Comparison of ENCODE assay signal across 23 cellular contexts in the genomic region with DNA sequence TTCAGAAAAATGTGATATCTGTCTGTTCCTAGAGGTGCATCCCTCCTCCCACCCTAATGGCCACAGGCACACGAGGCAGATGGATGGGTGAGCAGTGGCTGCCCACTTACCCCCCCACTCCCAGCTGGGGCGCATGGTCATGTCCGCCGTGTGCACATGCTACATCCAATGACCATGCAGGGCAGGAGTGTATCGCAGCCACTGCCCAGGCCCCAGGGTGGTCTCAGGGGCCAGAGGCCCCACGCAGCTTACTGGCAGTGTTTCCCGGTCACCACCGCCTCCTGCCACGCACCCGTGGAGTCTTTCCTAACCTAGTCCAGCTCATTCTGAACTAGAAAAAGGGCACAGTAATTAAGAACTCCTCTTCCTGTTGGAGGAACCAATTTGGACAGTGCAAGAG. TPM values are rescaled to one million over a fixed set of nuclear protein-coding genes. Genes with fewer than 3 reads are reported as not detected.
DNase-seq lines count a peak whose midpoint lies in the region; ATAC-seq and TF ChIP-seq lines count a peak whose summit lies in the region.
"Had no signal": no experiment of that assay in that cellular context is flagged by ENCODE, and none has a peak within 500 bp of the region (broad histone marks: within the 10 kb centered on the region; RNA-seq: fewer than 3 reads in every experiment).

No MANE protein-coding gene starts in this region.

- no peak for ATAC-seq in activated T-cell treated with anti-CD3 and anti-CD28 coated beads, Interleukin-2, amount 50 U/mL, for 72 hours (replicated peaks in 1 of 2)
- no peak for ATAC-seq in activated T-helper 17 cell treated with anti-CD3 and anti-CD28 coated beads, Interleukin-2, amount 50 U/mL, for 72 hours (replicated peaks)
- ATAC-seq in HG03378 (IDR thresholded peaks at IDR 0.05; ENCODE audit: unreplicated experiment) = no peak
- no peak for ATAC-seq in HG02970 (IDR thresholded peaks at IDR 0.05; ENCODE audit: low FRiP score, unreplicated experiment)
- ATAC-seq: A549 had no signal

- no peaks in the 10 kb centered on the region for H4K20me1 ChIP-seq in neural progenitor cell (ENCODE audit: low read depth)
- H4K20me1 ChIP-seq: BLaER1 treated with 17β-estradiol and CSF1 and Interleukin-3, amounts not matched to agents 10 nM and 100 nM had no signal

- no peaks in the 10 kb centered on the region for H3K4me1 Mint-ChIP-seq in activated T-cell treated with anti-CD3 and anti-CD28 coated beads, Interleukin-2, amount 50 U/mL, for 72 hours (ENCODE audit: low read depth)
- H3K4me1 Mint-ChIP-seq in CD8-positive, alpha-beta memory T cell = peaks cover 9 to 23% (median 9%) of the 10 kb centered on the region in 3 donors
- peaks cover 9% of the 10 kb centered on the region for H3K4me1 Mint-ChIP-seq in activated T-helper 17 cell treated with anti-CD3 and anti-CD28 coated beads, Interleukin-2, amount 50 U/mL, for 72 hours
- H3K4me1 Mint-ChIP-seq in neural progenitor cell = no peaks in the 10 kb centered on the region

- no peaks in the 10 kb centered on the region for H3K27me3 ChIP-seq in CD8-positive, alpha-beta memory T cell (ENCODE audit: insufficient read depth, low read length, poor library complexity, severe bottlenecking)
- no peaks in the 10 kb centered on the region for H3K27me3 ChIP-seq in neural progenitor cell
- H3K27me3 ChIP-seq: BLaER1 treated with 17β-estradiol and CSF1 and Interleukin-3, amounts not matched to agents 10 nM and 100 nM had no signal

- H3K27ac ChIP-seq in CD8-positive, alpha-beta memory T cell (ENCODE audit: low read depth, low read length) = no peak overlapping the region
- H3K27ac ChIP-seq in neural progenitor cell = no peak overlapping the region
- H3K27ac ChIP-seq: A549; BLaER1 treated with 17β-estradiol and CSF1 and Interleukin-3, amounts not matched to agents 10 nM and 100 nM; SK-N-MC had no signal

- peak overlapping the region; percentile 67 for H3K27ac Mint-ChIP-seq in activated T-cell treated with anti-CD3 and anti-CD28 coated beads, Interleukin-2, amount 50 U/mL, for 72 hours
- H3K27ac Mint-ChIP-seq in CD8-positive, alpha-beta memory T cell = peak overlapping the region in 1 of 8 donors; percentile 64
- H3K27ac Mint-ChIP-seq in activated T-helper 17 cell treated with anti-CD3 and anti-CD28 coated beads, Interleukin-2, amount 50 U/mL, for 72 hours = peak overlapping the region; percentile 40
- no peak overlapping the region for H3K27ac Mint-ChIP-seq in neural progenitor cell
- H3K27ac Mint-ChIP-seq: IgD-negative memory B cell had no signal

- H3K79me2 ChIP-seq in neural progenitor cell (ENCODE audit: low read depth) = no peaks in the 10 kb centered on the region

- no peak overlapping the region for H3K4me3 ChIP-seq in CD8-positive, alpha-beta memory T cell (ENCODE audit: low read length)
- no peak overlapping the region for H3K4me3 ChIP-seq in neural progenitor cell
- H3K4me3 ChIP-seq: A549; BLaER1 treated with 17β-estradiol and CSF1 and Interleukin-3, amounts not matched to agents 10 nM and 100 nM; SK-N-MC had no signal

- DNase-seq in activated T-cell treated with anti-CD3 and anti-CD28 coated beads, Interleukin-2, amount 50 U/mL, for 72 hours = no peak
- no peak for DNase-seq in activated T-cell treated with anti-CD3 and anti-CD28 coated beads for 4 hours
- DNase-seq in CD8-positive, alpha-beta memory T cell = no peak
- DNase-seq in neural progenitor cell (ENCODE audit: low spot score) = no peak
- no peak for DNase-seq in NCI-H510A (lab: John Stamatoyannopoulos, UW)
- DNase-seq: DMS79; H9; Kasumi-1; NCI-H1092 treated with DMSO at 0.1 percent for 48 hours; NCI-H146; NCI-H2029 treated with DMSO at 0.1 percent for 48 hours; NCI-H2171; NCI-H526 treated with DMSO at 0.1 percent for 48 hours; NK-92 treated with Interleukin-12 subunit alpha and Interleukin-12 subunit beta, amount 100 ng/mL, for 24 hours; SHP77 had no signal

- no peaks in the 10 kb centered on the region for H3K36me3 ChIP-seq in CD8-positive, alpha-beta memory T cell (ENCODE audit: insufficient read depth, low read length)
- H3K36me3 ChIP-seq in neural progenitor cell = no peaks in the 10 kb centered on the region
- H3K36me3 ChIP-seq: BLaER1 treated with 17β-estradiol and CSF1 and Interleukin-3, amounts not matched to agents 10 nM and 100 nM had no signal

- H2AFZ ChIP-seq in neural progenitor cell (replicated peaks) = peak overlapping the region; percentile 6

- peaks cover 0 to 1% of the 10 kb centered on the region in 2 donors for H3K9me3 Mint-ChIP-seq in activated T-cell treated with anti-CD3 and anti-CD28 coated beads, Interleukin-2, amount 50 U/mL, for 72 hours
- H3K9me3 Mint-ChIP-seq in CD8-positive, alpha-beta memory T cell = no peaks in the 10 kb centered on the region
- H3K9me3 Mint-ChIP-seq in activated T-helper 17 cell treated with anti-CD3 and anti-CD28 coated beads, Interleukin-2, amount 50 U/mL, for 72 hours = no peaks in the 10 kb centered on the region
- no peaks in the 10 kb centered on the region for H3K9me3 Mint-ChIP-seq in neural progenitor cell

- no peak for TF ChIP-seq CTCF in neural progenitor cell (IDR thresholded peaks at IDR 0.05)

- no peak overlapping the region for H3K9ac ChIP-seq in neural progenitor cell
- H3K9ac ChIP-seq: BLaER1 treated with 17β-estradiol and CSF1 and Interleukin-3, amounts not matched to agents 10 nM and 100 nM had no signal

- H3K4me3 Mint-ChIP-seq in activated T-cell treated with anti-CD3 and anti-CD28 coated beads, Interleukin-2, amount 50 U/mL, for 72 hours = peak overlapping the region in 1 of 2 donors; percentile 83
- H3K4me3 Mint-ChIP-seq in CD8-positive, alpha-beta memory T cell = peak overlapping the region in 4 of 7 donors; percentile 53 to 78 (median 61)
- H3K4me3 Mint-ChIP-seq in activated T-helper 17 cell treated with anti-CD3 and anti-CD28 coated beads, Interleukin-2, amount 50 U/mL, for 72 hours = peak overlapping the region; percentile 64
- H3K4me3 Mint-ChIP-seq in neural progenitor cell = no peak overlapping the region
- H3K4me3 Mint-ChIP-seq: H9 had no signal

- CTCF ChIA-PET in CD8-positive, alpha-beta memory T cell (lab: Charles Lee) = no interaction called here

- H3K4me1 ChIP-seq in CD8-positive, alpha-beta memory T cell (ENCODE audit: insufficient read depth, low read length) = no peaks in the 10 kb centered on the region
- H3K4me1 ChIP-seq in neural progenitor cell = no peaks in the 10 kb centered on the region
- H3K4me1 ChIP-seq: A549; BLaER1 treated with 17β-estradiol and CSF1 and Interleukin-3, amounts not matched to agents 10 nM and 100 nM had no signal

- no peaks in the 10 kb centered on the region for H3K36me3 Mint-ChIP-seq in activated T-cell treated with anti-CD3 and anti-CD28 coated beads, Interleukin-2, amount 50 U/mL, for 72 hours (ENCODE audit: insufficient read depth in 2 of 2)
- H3K36me3 Mint-ChIP-seq in CD8-positive, alpha-beta memory T cell = no peaks in the 10 kb centered on the region
- H3K36me3 Mint-ChIP-seq in activated T-helper 17 cell treated with anti-CD3 and anti-CD28 coated beads, Interleukin-2, amount 50 U/mL, for 72 hours (ENCODE audit: low read depth) = no peaks in the 10 kb centered on the region
- no peaks in the 10 kb centered on the region for H3K36me3 Mint-ChIP-seq in neural progenitor cell
- H3K36me3 Mint-ChIP-seq: IgD-negative memory B cell had no signal

- no peaks in the 10 kb centered on the region for H3K27me3 Mint-ChIP-seq in activated T-cell treated with anti-CD3 and anti-CD28 coated beads, Interleukin-2, amount 50 U/mL, for 72 hours (ENCODE audit: low read depth)
- H3K27me3 Mint-ChIP-seq in CD8-positive, alpha-beta memory T cell = peaks cover 0 to 1% of the 10 kb centered on the region in 2 donors
- no peaks in the 10 kb centered on the region for H3K27me3 Mint-ChIP-seq in activated T-helper 17 cell treated with anti-CD3 and anti-CD28 coated beads, Interleukin-2, amount 50 U/mL, for 72 hours
- peaks cover 2% of the 10 kb centered on the region for H3K27me3 Mint-ChIP-seq in neural progenitor cell (ENCODE audit: insufficient read depth, low read depth)
- H3K27me3 Mint-ChIP-seq: IgD-negative memory B cell had no signal

- no peaks in the 10 kb centered on the region for H3K9me3 ChIP-seq in CD8-positive, alpha-beta memory T cell (ENCODE audit: low read length)
- H3K9me3 ChIP-seq in neural progenitor cell (ENCODE audit: low read depth) = no peaks in the 10 kb centered on the region
- H3K9me3 ChIP-seq: A549 had no signal

- no peaks in the 10 kb centered on the region for H3F3A ChIP-seq in neural progenitor cell (ENCODE audit: low read depth)

- H3K4me2 ChIP-seq in neural progenitor cell = no peak overlapping the region
- H3K4me2 ChIP-seq: A549; BLaER1 treated with 17β-estradiol and CSF1 and Interleukin-3, amounts not matched to agents 10 nM and 100 nM had no signal

- POLR2A ChIA-PET in CD8-positive, alpha-beta memory T cell (lab: Charles Lee) = no interaction called here

RNA-seq across cellular contexts. Expression of a gene that starts 11.7 kb away (rescaled TPM):
- not detected for total RNA-seq in activated T-cell treated with anti-CD3 and anti-CD28 coated beads, Interleukin-2, amount 50 U/mL, for 72 hours
- total RNA-seq in CD8-positive, alpha-beta memory T cell = not detected
- polyA plus RNA-seq in CD8-positive, alpha-beta memory T cell = not detected
- total RNA-seq in activated T-helper 17 cell treated with anti-CD3 and anti-CD28 coated beads, Interleukin-2, amount 50 U/mL, for 72 hours = not detected
- total RNA-seq in neural progenitor cell (ENCODE audit: low replicate concordance) = not detected in 2 replicates
- total RNA-seq: OCI-LY7 had no signal
- polyA plus RNA-seq: IgD-negative memory B cell had no signal
